In the genomic region with DNA sequence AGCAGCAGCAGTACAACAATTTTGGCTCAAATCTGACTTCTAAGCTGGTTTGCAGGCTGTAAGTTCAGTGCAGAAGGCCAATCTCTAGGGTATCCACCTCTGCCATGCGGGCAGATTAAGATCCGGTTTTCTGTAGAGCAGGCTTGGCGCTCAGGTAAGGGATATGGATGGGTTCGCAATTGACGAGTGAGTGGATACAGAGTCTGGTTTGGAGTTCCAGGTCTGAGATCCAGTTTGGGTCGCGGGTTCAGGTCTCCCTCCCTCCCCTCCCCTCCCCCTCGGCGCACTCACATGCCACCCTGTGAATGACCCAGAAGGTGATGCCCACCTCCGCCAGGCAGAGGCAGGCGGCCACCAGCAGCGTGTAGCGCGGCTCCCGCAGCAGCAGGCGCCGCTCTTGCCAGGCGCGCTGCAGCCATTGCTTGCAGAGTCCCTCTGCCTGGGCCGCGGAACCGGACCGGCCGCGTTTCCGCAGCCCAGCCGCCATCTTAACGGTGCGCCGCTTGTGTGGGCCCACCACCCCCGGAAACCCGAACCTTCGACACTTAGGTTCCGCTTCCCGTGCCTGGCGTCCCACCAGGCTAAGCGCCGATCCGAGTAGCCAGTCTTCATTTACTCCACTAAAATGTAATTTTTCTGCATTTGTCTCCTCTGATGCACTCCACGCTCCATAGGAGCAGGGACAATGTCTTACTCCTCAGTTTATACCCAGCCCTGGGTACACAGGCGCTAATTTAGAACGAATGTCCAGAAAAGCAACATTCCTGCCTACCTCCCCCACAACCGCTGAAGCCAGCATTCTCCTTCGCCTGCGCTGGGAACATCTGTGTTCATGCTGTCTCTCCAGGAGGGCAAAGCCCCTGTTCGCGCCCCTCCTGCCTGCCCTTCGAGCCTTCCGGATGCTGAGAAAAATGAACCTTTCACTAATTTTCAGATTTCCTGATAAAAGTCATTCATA, we compare ENCODE assay signal across 8 cellular contexts. TPM values are rescaled to one million over a fixed set of nuclear protein-coding genes. Genes with fewer than 3 reads are reported as not detected.
A peak's percentile ranks its signal among the peaks of the same experiment; 100 is the strongest.
DNase-seq lines count a peak whose midpoint lies in the region; TF ChIP-seq lines count a peak whose summit lies in the region.

A gene (minus strand): TSS at position 509 of the 958 bp plus-strand sequence. CDS start 22 bp downstream, at position 487.

- no peak for TF ChIP-seq EP300 in esophagus muscularis mucosa (IDR thresholded peaks at IDR 0.05)

- POLR2A ChIA-PET in PC-9 (lab: Charles Lee; ENCODE audit: unreplicated experiment), result no interaction called here

- TF ChIP-seq CTCF in GM20000 (IDR thresholded peaks at IDR 0.05; ENCODE audit: extremely low read depth, missing control alignments) (no peak), PC-9 (conservative IDR thresholded peaks at IDR 0.05) (no peak), esophagus muscularis mucosa (IDR thresholded peaks at IDR 0.05) (peak in 1 of 3 experiments; percentile 23)

- peaks cover 71% of the 10 kb centered on the region for H3K79me2 ChIP-seq in PC-9 (ENCODE audit: low read depth)

- intact Hi-C loops in PC-9 (cut with micrococcal nuclease; ENCODE audit: unreplicated experiment), result loop anchor here (1.0 to 2.0 kb wide), 4 partner anchors 12 to 208 kb away; a partner anchor contains a TSS
- intact Hi-C loops in esophagus muscularis mucosa (cut with DNase I), result loop anchor here (5.0 kb wide), 2 partner anchors 61 to 231 kb away; a partner anchor contains a TSS

- H3F3A ChIP-seq in PC-9 (ENCODE audit: insufficient read depth, low read depth), result peaks cover 35% of the 10 kb centered on the region

- H3K27me3 ChIP-seq in HUES6 (ENCODE audit: control insufficient read depth, insufficient read depth, low read length) (no peaks in the 10 kb centered on the region), PC-9 (ENCODE audit: insufficient read depth, low read depth) (no peaks in the 10 kb centered on the region), esophagus muscularis mucosa (no peaks in the 10 kb centered on the region)

- H2AFZ ChIP-seq in PC-9, result peak within 1 kb of the TSS; percentile 100

- BruUV-seq in PC-9 (replicated peaks; lab: Mats Ljungman, UMichigan), result no TSS peak

- peak; percentile 5 for TF ChIP-seq POLR2A in esophagus muscularis mucosa (IDR thresholded peaks at IDR 0.05; ENCODE audit: low read depth)

- H3K36me3 ChIP-seq in HUES6 (ENCODE audit: control insufficient read depth, insufficient read depth, low read length) (peaks cover 23% of the 10 kb centered on the region), PC-9 (ENCODE audit: low read depth) (peaks cover 25% of the 10 kb centered on the region), esophagus muscularis mucosa (peaks cover 19 to 21% (median 20%) of the 10 kb centered on the region in 4 donors)

- H4K20me1 ChIP-seq in PC-9 (ENCODE audit: insufficient read depth), result peaks cover 6% of the 10 kb centered on the region; the same call in 1 of the 2 replicates

- H3K4me3 ChIP-seq in HUES6 (ENCODE audit: low read depth, low read length) (peak within 1 kb of the TSS; percentile 91), PC-9 (peak within 1 kb of the TSS; percentile 96), esophagus muscularis mucosa (peak within 1 kb of the TSS; percentile 77 to 93 (median 86))

- CTCF ChIA-PET in PC-9 (lab: Charles Lee), result interaction anchor here (0.6 kb wide), 1 partner anchor 36 kb away, joined by 5 read pairs; no protein-coding TSS in a partner anchor

- DNase-seq in COLO668 (lab: John Stamatoyannopoulos, UW; ENCODE audit: unreplicated experiment) (peak; percentile 86), GM20000 (ENCODE audit: low spot score) (peak; percentile 90), PC-9 (peak; percentile 79 to 91), esophagus muscularis mucosa (ENCODE audit: extremely low spot score) (no peak), myocyte (ENCODE audit: low read depth) (peak; percentile 90)
- peak; percentile 93 to 94 for DNase-seq in activated T-cell treated with anti-CD3 and anti-CD28 coated beads, Interleukin-2, amount 50 U/mL, for 48 hours
- DNase-seq in stimulated activated CD8-positive, alpha-beta memory T cell treated with anti-CD3 and anti-CD28 coated beads, Interleukin-7, amount 100 ng/mL, for 24 hours (ENCODE audit: low read depth), result peak; percentile 84

- no peaks in the 10 kb centered on the region for H3K9me2 ChIP-seq in PC-9 (ENCODE audit: insufficient read depth)

- H3K9ac ChIP-seq in HUES6 (ENCODE audit: low read length), result peak within 1 kb of the TSS; percentile 82

- under 1% methylated on average over 29 of the region's 49 CpGs for WGBS in esophagus muscularis mucosa

- peak within 1 kb of the TSS; percentile 87 for H3K27ac ChIP-seq in HUES6 (ENCODE audit: low read depth, low read length)
- H3K27ac ChIP-seq in PC-9, result peak within 1 kb of the TSS; percentile 90
- H3K27ac ChIP-seq in esophagus muscularis mucosa (replicated peaks in 1 of 4), result peak within 1 kb of the TSS; percentile 74 to 84 (median 81)

- H3K9me3 ChIP-seq in HUES6 (ENCODE audit: control insufficient read depth, insufficient read depth, low read depth, low read length) (no peaks in the 10 kb centered on the region), PC-9 (ENCODE audit: insufficient read depth, low read depth) (no peaks in the 10 kb centered on the region), esophagus muscularis mucosa (no peaks in the 10 kb centered on the region)

- H3K4me2 ChIP-seq in PC-9, result peak within 1 kb of the TSS; percentile 100

- H3K4me1 ChIP-seq in HUES6 (ENCODE audit: control insufficient read depth, insufficient read depth, low read length) (no peaks in the 10 kb centered on the region), PC-9 (replicated peaks; ENCODE audit: insufficient read depth) (peaks cover 18% of the 10 kb centered on the region), esophagus muscularis mucosa (peaks cover 14 to 35% (median 23%) of the 10 kb centered on the region in 4 donors)

RNA-seq across cellular contexts. Expression of the gene that starts here (rescaled TPM):
- total RNA-seq in PC-9 (2021) (81.1 and 95.1 TPM in 2 replicates), esophagus muscularis mucosa (10 to 100 TPM; 35.6 to 48.5 (median 39.8) TPM), myocyte (55.0 and 77.6 TPM in 2 replicates)
- polyA plus RNA-seq in myocyte (2012), result 46.5 TPM
